12 cellular contexts compared by ENCODE assay signal in the genomic region with DNA sequence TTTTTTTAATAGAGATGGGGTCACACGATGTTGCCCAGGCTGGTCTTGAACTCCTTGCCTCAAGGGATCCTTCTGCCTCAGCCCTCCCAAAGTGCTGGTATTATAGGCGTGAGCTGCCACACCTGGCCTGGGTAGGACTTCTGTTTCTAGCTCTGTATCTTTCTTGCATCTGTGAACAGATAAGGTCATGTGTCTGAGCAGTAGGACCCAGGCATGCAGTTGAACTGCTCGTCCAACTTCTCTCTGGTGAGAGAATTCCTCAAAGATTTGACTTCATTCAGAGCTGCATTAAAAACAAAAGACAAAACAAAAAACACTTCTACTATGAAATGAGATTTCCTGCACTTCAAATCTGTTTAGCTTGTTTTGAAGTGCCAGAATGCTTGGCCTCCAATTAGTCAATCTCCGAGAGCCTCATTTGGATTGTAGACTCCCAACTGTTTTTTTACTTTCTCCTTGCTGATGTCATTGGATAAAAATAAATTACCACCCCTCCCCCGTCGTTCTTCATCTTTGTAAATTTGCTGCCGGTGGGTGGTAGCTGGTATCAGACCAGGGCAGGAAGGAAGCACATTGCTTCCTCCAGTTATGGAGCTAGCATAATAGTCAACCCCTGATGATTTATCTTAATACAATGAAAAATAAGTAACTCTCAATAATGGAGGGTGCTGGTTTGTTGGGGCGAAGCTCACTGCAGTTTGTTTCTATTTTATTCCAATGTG. TPM values are rescaled to one million over a fixed set of nuclear protein-coding genes. Genes with fewer than 3 reads are reported as not detected.
DNase-seq lines count a peak whose midpoint lies in the region; ATAC-seq and TF ChIP-seq lines count a peak whose summit lies in the region.
"Had no signal": no experiment of that assay in that cellular context is flagged by ENCODE, and none has a peak within 500 bp of the region (broad histone marks: within the 10 kb centered on the region; RNA-seq: fewer than 3 reads in every experiment).

No MANE protein-coding gene starts in this region.

- BruUV-seq in Panc1 (replicated peaks; lab: Mats Ljungman, UMichigan) = no TSS peak

- H3K4me1 ChIP-seq in Panc1 (ENCODE audit: control insufficient read depth, insufficient read depth, low read length) = peaks cover 30% of the 10 kb centered on the region
- peaks cover 0 to 30% (median 19%) of the 10 kb centered on the region in 3 donors for H3K4me1 ChIP-seq in esophagus squamous epithelium
- peaks cover 0 to 4% of the 10 kb centered on the region in 2 donors for H3K4me1 ChIP-seq in gastrocnemius medialis

- H3K27me3 Mint-ChIP-seq in nephron progenitor cell (ENCODE audit: low read depth, poor library complexity) = no peaks in the 10 kb centered on the region
- H3K27me3 Mint-ChIP-seq: activated naive CD4-positive, alpha-beta T cell treated with anti-CD3 and anti-CD28 coated beads, Interleukin-2, amount 50 U/mL, for 24 hours had no signal

- CTCF ChIA-PET in Panc1 (lab: Charles Lee) = interaction anchor here (1.3 kb wide), 1 partner anchor 38 kb away, joined by 5 read pairs; no protein-coding TSS in a partner anchor

- peak overlapping the region; percentile 0 to 15; a peak in 3 of 4 replicates for H3K4me3 ChIP-seq in Panc1 (ENCODE audit: low read depth in 2 of 2, low read length in 2 of 2)
- peak overlapping the region in 1 of 4 donors; percentile 3 for H3K4me3 ChIP-seq in esophagus squamous epithelium
- H3K4me3 ChIP-seq in gastrocnemius medialis = no peak overlapping the region

- H3K36me3 ChIP-seq in Panc1 (ENCODE audit: control insufficient read depth, insufficient read depth, low read length) (no peaks in the 10 kb centered on the region), esophagus squamous epithelium (no peaks in the 10 kb centered on the region), gastrocnemius medialis (no peaks in the 10 kb centered on the region)

- in situ Hi-C loops in Panc1 (cut with HindIII; ENCODE audit: low pct_unique_long_range_greater_than_20kb, low sequenced_read_pairs) (no loop called here), gastrocnemius medialis (cut with MboI; ENCODE audit: low sequenced_read_pairs in 4 of 4) (no loop called here)

- no peaks in the 10 kb centered on the region for H3K36me3 Mint-ChIP-seq in nephron progenitor cell (ENCODE audit: low read depth)

- H3K4me3 Mint-ChIP-seq in nephron progenitor cell = no peak overlapping the region
- H3K4me3 Mint-ChIP-seq: activated naive CD4-positive, alpha-beta T cell treated with anti-CD3 and anti-CD28 coated beads, Interleukin-2, amount 50 U/mL, for 24 hours had no signal

- intact Hi-C loops in Panc1 (cut with micrococcal nuclease; ENCODE audit: unreplicated experiment) (no loop called here), esophagus squamous epithelium (cut with DNase I) (no loop called here), gastrocnemius medialis (cut with DNase I; ENCODE audit: low total_unique reads) (no loop called here)

- peaks cover 9% of the 10 kb centered on the region for H3K4me1 Mint-ChIP-seq in nephron progenitor cell

- no peak overlapping the region for H3K27ac Mint-ChIP-seq in nephron progenitor cell
- H3K27ac Mint-ChIP-seq: activated naive CD4-positive, alpha-beta T cell treated with anti-CD3 and anti-CD28 coated beads, Interleukin-2, amount 50 U/mL, for 24 hours had no signal

- no peak for TF ChIP-seq CTCF in Panc1 (IDR thresholded peaks at IDR 0.05)
- no peak for TF ChIP-seq CTCF in esophagus squamous epithelium (IDR thresholded peaks at IDR 0.05)
- TF ChIP-seq CTCF in gastrocnemius medialis (IDR thresholded peaks at IDR 0.05 in 4 of 5, conservative IDR thresholded peaks at IDR 0.05 in 1 of 5) = no peak
- TF ChIP-seq CTCF in nephron progenitor cell (IDR thresholded peaks at IDR 0.05) = no peak

- H3K27ac ChIP-seq in Panc1 (ENCODE audit: low read length) = peak overlapping the region; percentile 68
- peak overlapping the region; percentile 27 to 78 (median 50) for H3K27ac ChIP-seq in esophagus squamous epithelium
- peak overlapping the region; percentile 56 to 68 (median 64) for H3K27ac ChIP-seq in gastrocnemius medialis
- H3K27ac ChIP-seq: 22Rv1 had no signal

- ATAC-seq in Panc1 (peak; percentile 47), gastrocnemius medialis (peak; percentile 68)

- H3K27me3 ChIP-seq in Panc1 (ENCODE audit: control insufficient read depth, insufficient read depth, low read length) (no peaks in the 10 kb centered on the region), esophagus squamous epithelium (no peaks in the 10 kb centered on the region), gastrocnemius medialis (no peaks in the 10 kb centered on the region)

- peaks cover 11% of the 10 kb centered on the region for H3K9me3 Mint-ChIP-seq in nephron progenitor cell
- H3K9me3 Mint-ChIP-seq: activated naive CD4-positive, alpha-beta T cell treated with anti-CD3 and anti-CD28 coated beads, Interleukin-2, amount 50 U/mL, for 24 hours had no signal

- peak in 2 of 3 experiments; percentile 2 to 14 for DNase-seq in NCI-H1417 (lab: John Stamatoyannopoulos, UW)
- DNase-seq in NCI-H1417 treated with DMSO at 0.1 percent for 48 hours (lab: John Stamatoyannopoulos, UW) = no peak
- DNase-seq in Panc1 (ENCODE audit: low read depth, low spot score) = no peak
- no peak for DNase-seq in esophagus squamous epithelium (lab: John Stamatoyannopoulos, UW)
- DNase-seq in gastrocnemius medialis = no peak
- no peak for DNase-seq in nephron progenitor cell
- DNase-seq in NCI-H526 treated with DMSO at 0.1 percent for 48 hours (lab: John Stamatoyannopoulos, UW) = no peak
- no peak for DNase-seq in pons (ENCODE audit: low spot score)
- DNase-seq: DND-41, NCI-H2107 had no signal

- no peak for TF ChIP-seq POLR2A in esophagus squamous epithelium (IDR thresholded peaks at IDR 0.05)
- TF ChIP-seq POLR2A in gastrocnemius medialis (IDR thresholded peaks at IDR 0.05) = no peak

- POLR2A ChIA-PET in Panc1 (lab: Charles Lee) = no interaction called here

- WGBS in esophagus squamous epithelium, 2 donors = 60 to 62% methylated on average over 8 of the region's 8 CpGs

- H3K9me3 ChIP-seq in Panc1 (ENCODE audit: control insufficient read depth, insufficient read depth, low read depth, low read length) = no peaks in the 10 kb centered on the region
- H3K9me3 ChIP-seq in esophagus squamous epithelium = no peaks in the 10 kb centered on the region
- H3K9me3 ChIP-seq in gastrocnemius medialis = no peaks in the 10 kb centered on the region

RNA-seq across cellular contexts. Expression of a gene that starts 17.6 kb away (rescaled TPM):
- total RNA-seq in Panc1 (2021; ENCODE audit: unreplicated experiment) (46.1 TPM), esophagus squamous epithelium (10 to 100 TPM; 27.0 to 57.9 (median 41.3) TPM), gastrocnemius medialis (1 to 10 TPM; 1.3 to 3.8 (median 2.8) TPM)
- polyA plus RNA-seq in Panc1 (2012; ENCODE audit: insufficient read length) = 14.5 TPM

RNA-seq across cellular contexts. Expression of a gene that starts 59.8 kb away (rescaled TPM):
- total RNA-seq in Panc1 (2021; ENCODE audit: unreplicated experiment) (20.6 TPM), esophagus squamous epithelium (10 to 100 TPM in 2 of 4 donors, 1 to 10 TPM in 2; 6.7 to 13.7 (median 9.9) TPM), gastrocnemius medialis (10 to 100 TPM in 1 of 4 donors, 1 to 10 TPM in 3; 2.6 to 11.5 (median 5.4) TPM)
- 11.1 TPM for polyA plus RNA-seq in Panc1 (2012; ENCODE audit: insufficient read length)

Comparison
In these comparisons a context has a peak if more than half of its experiments do, and no peak if none do; other contexts are left out.
1. DNase-seq: peak in NCI-H1417 (2 of 3); none in NCI-H1417 treated with DMSO at 0.1 percent for 48 hours (single experiment), Panc1 (single experiment), esophagus squamous epithelium (single experiment), gastrocnemius medialis (0 of 2), nephron progenitor cell (single experiment), NCI-H526 treated with DMSO at 0.1 percent for 48 hours (single experiment) and pons (single experiment).
2. H3K4me3 ChIP-seq: peak in Panc1 (2 of 2); none in gastrocnemius medialis (0 of 4).
3. Peak in every context shown above with its lines, with median percentiles within 50 percentile points of each other: H3K27ac ChIP-seq.